19 cellular contexts compared by ENCODE assay signal in the genomic region with DNA sequence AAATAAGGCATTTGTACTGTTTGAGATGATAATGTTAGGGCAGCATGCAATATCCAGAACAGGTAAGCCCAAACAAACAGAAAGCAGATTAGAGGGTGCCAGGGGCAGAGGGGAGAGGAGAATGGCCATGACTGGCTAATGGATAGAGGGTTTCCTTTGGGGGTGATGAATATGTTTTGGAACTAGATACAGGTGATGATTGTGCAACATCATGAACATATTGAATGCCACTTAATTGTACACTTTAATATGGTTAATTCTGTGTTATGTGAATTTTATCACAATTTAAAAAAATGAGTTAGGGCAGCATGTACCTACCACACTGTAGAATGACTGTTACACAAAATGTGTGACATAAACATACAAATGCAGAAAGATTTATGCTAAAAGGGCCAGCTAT.
"Had no signal": no experiment of that assay in that cellular context is flagged by ENCODE, and none has a peak within 500 bp of the region (broad histone marks: within the 10 kb centered on the region; RNA-seq: fewer than 3 reads in every experiment).

No MANE protein-coding gene starts in this region.

- H3K27me3 Mint-ChIP-seq: activated CD4-positive, alpha-beta memory T cell treated with anti-CD3 and anti-CD28 coated beads for 36 hours had no signal

- H3K27me3 ChIP-seq: foreskin keratinocyte, left lung, thyroid gland had no signal

- H3K9me3 ChIP-seq: left lung, thyroid gland had no signal

- H3K4me3 ChIP-seq: left lung, lung, thyroid gland had no signal

- H3K9me3 Mint-ChIP-seq: activated CD4-positive, alpha-beta memory T cell treated with anti-CD3 and anti-CD28 coated beads for 36 hours; activated naive CD4-positive, alpha-beta T cell treated with anti-CD3 and anti-CD28 coated beads for 36 hours; activated T-cell treated with anti-CD3 and anti-CD28 coated beads, Interleukin-2, amount 50 U/mL, for 72 hours; brain; naive thymus-derived CD4-positive, alpha-beta T cell had no signal

- H3K27ac Mint-ChIP-seq: activated CD4-positive, alpha-beta memory T cell treated with anti-CD3 and anti-CD28 coated beads for 36 hours; activated naive CD4-positive, alpha-beta T cell treated with anti-CD3 and anti-CD28 coated beads for 36 hours; activated T-cell treated with anti-CD3 and anti-CD28 coated beads, Interleukin-2, amount 50 U/mL, for 72 hours; brain; naive thymus-derived CD4-positive, alpha-beta T cell had no signal

- DNase-seq: activated CD4-positive, alpha-beta memory T cell treated with anti-CD3 and anti-CD28 coated beads for 36 hours; activated CD4-positive, alpha-beta T cell treated with anti-CD3 and anti-CD28 coated beads for 48 hours; activated effector memory CD4-positive, alpha-beta T cell treated with Interleukin-2 at 50 U/mL for 16 hours; activated naive CD4-positive, alpha-beta T cell treated with anti-CD3 and anti-CD28 coated beads for 36 hours; activated T-cell treated with anti-CD3 and anti-CD28 coated beads, Interleukin-2, amount 50 U/mL, for 72 hours; caudate nucleus; effector memory CD4-positive, alpha-beta T cell; foreskin keratinocyte; kidney glomerular epithelial cell; left lung; naive thymus-derived CD4-positive, alpha-beta T cell; occipital lobe; stimulated activated CD4-positive, alpha-beta T cell treated with anti-CD3 and anti-CD28 coated beads, Interleukin-12 subunit alpha, Interleukin-12 subunit beta, amount 100 ng/mL, for 4 hours; stimulated activated CD4-positive, alpha-beta T cell treated with anti-CD3 and anti-CD28 coated beads, Interleukin-4, amount 100 ng/mL, for 4 hours; stimulated activated naive CD8-positive, alpha-beta T cell treated with anti-CD3 and anti-CD28 coated beads, Interleukin-15, Interleukin-2, amounts not matched to agents 100 U/mL and 50 U/mL, for 24 hours; thyroid gland had no signal

- H3K4me3 Mint-ChIP-seq: activated CD4-positive, alpha-beta memory T cell treated with anti-CD3 and anti-CD28 coated beads for 36 hours; activated naive CD4-positive, alpha-beta T cell treated with anti-CD3 and anti-CD28 coated beads for 36 hours; activated T-cell treated with anti-CD3 and anti-CD28 coated beads, Interleukin-2, amount 50 U/mL, for 72 hours; brain; naive thymus-derived CD4-positive, alpha-beta T cell; neural crest cell had no signal

- H3K36me3 ChIP-seq: left lung, thyroid gland had no signal

- H3K36me3 Mint-ChIP-seq: activated CD4-positive, alpha-beta memory T cell treated with anti-CD3 and anti-CD28 coated beads for 36 hours; brain; naive thymus-derived CD4-positive, alpha-beta T cell had no signal

- H3K27ac ChIP-seq: foreskin keratinocyte, left lung had no signal

- ATAC-seq: activated T-cell treated with anti-CD3 and anti-CD28 coated beads, Interleukin-2, amount 50 U/mL, for 72 hours; foreskin keratinocyte; left lung; naive thymus-derived CD4-positive, alpha-beta T cell; stimulated activated naive CD8-positive, alpha-beta T cell treated with anti-CD3 and anti-CD28 coated beads, Interleukin-15, Interleukin-2, amounts not matched to agents 100 U/mL and 50 U/mL, for 24 hours had no signal
